13 cellular contexts compared by ENCODE assay signal in the genomic region with DNA sequence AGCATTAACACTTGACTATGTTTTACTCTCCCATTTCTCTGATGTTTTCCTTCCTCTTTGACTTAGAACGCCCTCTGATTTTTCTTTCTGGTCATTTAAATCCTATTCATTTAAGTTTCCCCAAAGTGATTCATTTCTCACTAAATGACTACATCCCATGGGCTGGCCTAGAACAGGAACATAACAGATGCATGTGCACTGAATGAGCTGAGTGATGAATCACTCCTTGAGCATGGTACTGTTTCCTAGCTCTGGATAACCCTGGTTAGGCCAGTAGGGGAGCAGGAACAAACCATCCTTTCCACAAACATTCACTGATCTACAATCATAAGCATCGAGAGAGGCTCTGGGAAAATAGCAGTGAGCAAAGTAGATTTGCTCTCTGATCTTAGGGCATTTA.
DNase-seq lines count a peak whose midpoint lies in the region; TF ChIP-seq lines count a peak whose summit lies in the region.
"Had no signal": no experiment of that assay in that cellular context is flagged by ENCODE, and none has a peak within 500 bp of the region (broad histone marks: within the 10 kb centered on the region; RNA-seq: fewer than 3 reads in every experiment).

No MANE protein-coding gene starts in this region.

- no peak overlapping the region for H3K4me2 ChIP-seq in Karpas-422 (ENCODE audit: low read depth, low read length, poor library complexity, severe bottlenecking)
- H3K4me2 ChIP-seq: BLaER1 had no signal

- H3K4me3 ChIP-seq in AG04449 (ENCODE audit: low read depth, low read length), result no peak overlapping the region
- H3K4me3 ChIP-seq in astrocyte of the spinal cord (ENCODE audit: low read depth, low read length), result no peak overlapping the region
- H3K4me3 ChIP-seq in HAP-1, result no peak overlapping the region
- no peak overlapping the region for H3K4me3 ChIP-seq in Karpas-422 (ENCODE audit: low read length)
- H3K4me3 ChIP-seq: BLaER1, colonic mucosa, SJSA1 had no signal

- no peak overlapping the region for H3K9ac ChIP-seq in Karpas-422 (ENCODE audit: low read length)
- H3K9ac ChIP-seq: BLaER1 had no signal

- no peaks in the 10 kb centered on the region for H3K4me1 ChIP-seq in HAP-1
- no peaks in the 10 kb centered on the region for H3K4me1 ChIP-seq in Karpas-422 (ENCODE audit: low read length)
- H3K4me1 ChIP-seq: BLaER1, colonic mucosa, SJSA1 had no signal

- H3K27ac ChIP-seq in Karpas-422 (ENCODE audit: low read length), result no peak overlapping the region
- H3K27ac ChIP-seq: BLaER1, colonic mucosa, SJSA1 had no signal

- H3K27me3 ChIP-seq in HAP-1 (ENCODE audit: low read depth) (no peaks in the 10 kb centered on the region), Karpas-422 (ENCODE audit: low read length) (no peaks in the 10 kb centered on the region)
- H3K27me3 ChIP-seq: BLaER1, colonic mucosa, SJSA1 had no signal

- H3K36me3 ChIP-seq in HAP-1 (replicated peaks), result no peaks in the 10 kb centered on the region
- H3K36me3 ChIP-seq in Karpas-422 (ENCODE audit: insufficient read depth, low read length), result no peaks in the 10 kb centered on the region
- H3K36me3 ChIP-seq: BLaER1, colonic mucosa, SJSA1 had no signal

- no peaks in the 10 kb centered on the region for H3K79me2 ChIP-seq in Karpas-422 (ENCODE audit: low read length)

- POLR2A ChIA-PET in AG04449 (lab: Yijun Ruan, JAX), result no interaction called here

- H3K9me3 ChIP-seq in HAP-1 (no peaks in the 10 kb centered on the region), Karpas-422 (ENCODE audit: low read length) (no peaks in the 10 kb centered on the region)
- H3K9me3 ChIP-seq: BLaER1, colonic mucosa, SJSA1 had no signal

- TF ChIP-seq CTCF in AG04449 (IDR thresholded peaks at IDR 0.05; ENCODE audit: insufficient read depth, low read length, missing control alignments), result peak; percentile 15
- peak; percentile 24 for TF ChIP-seq CTCF in astrocyte of the spinal cord (IDR thresholded peaks at IDR 0.05; ENCODE audit: low read depth, low read length)

- in situ Hi-C loops in astrocyte of the spinal cord (cut with HindIII; ENCODE audit: low sequenced_read_pairs), result no loop called here
- in situ Hi-C loops in HAP-1 (cut with MboI; ENCODE audit: low sequenced_read_pairs), result no loop called here

- no peak overlapping the region for H2AFZ ChIP-seq in Karpas-422 (ENCODE audit: low read length)

- CTCF ChIA-PET in AG04449 (lab: Yijun Ruan, JAX), result no interaction called here

- no peaks in the 10 kb centered on the region for H3K9me2 ChIP-seq in Karpas-422 (replicated peaks; ENCODE audit: insufficient read depth, low read length)

- H4K20me1 ChIP-seq in Karpas-422 (ENCODE audit: insufficient read depth, low read depth, low read length), result no peaks in the 10 kb centered on the region
- H4K20me1 ChIP-seq: BLaER1 had no signal

- DNase-seq in AG04449 (ENCODE audit: low read depth, low spot score) (peak; percentile 58), HPDE6-E6E7 (ENCODE audit: extremely low spot score) (peak; percentile 31), astrocyte of the spinal cord (ENCODE audit: low read depth, low spot score) (peak; percentile 81), iris pigment epithelial cell (ENCODE audit: low read depth) (peak; percentile 69), HAP-1 (ENCODE audit: low spot score in 2 of 2) (no peak), HT-29 (ENCODE audit: low spot score) (no peak), Karpas-422 (no peak), NCI-H1694 treated with DMSO at 0.1 percent for 48 hours (lab: John Stamatoyannopoulos, UW) (no peak)
- DNase-seq: colonic mucosa, NCI-H1436 treated with DMSO at 0.1 percent for 48 hours, right cardiac atrium had no signal

Comparison
In these comparisons a context has a peak if more than half of its experiments do, and no peak if none do; other contexts are left out.
1. DNase-seq: peak in AG04449 (single experiment), HPDE6-E6E7 (single experiment), astrocyte of the spinal cord (single experiment) and iris pigment epithelial cell (single experiment); none in HAP-1 (0 of 2), HT-29 (single experiment), Karpas-422 (single experiment) and NCI-H1694 treated with DMSO at 0.1 percent for 48 hours (single experiment).